18 cellular contexts compared by ENCODE assay signal in genomic region chr17:62825182-62825581, GRCh38. TPM values are rescaled to one million over a fixed set of nuclear protein-coding genes. Genes with fewer than 3 reads are reported as not detected.
DNase-seq lines count a peak whose midpoint lies in the region; ATAC-seq, FAIRE-seq and TF ChIP-seq lines count a peak whose summit lies in the region.
"Had no signal": no experiment of that assay in that cellular context is flagged by ENCODE, and none has a peak within 500 bp of the region (broad histone marks: within the 10 kb centered on the region; RNA-seq: fewer than 3 reads in every experiment).

No MANE protein-coding gene starts in this region.

- 92% methylated on average over 3 of the region's 3 CpGs for WGBS in esophagus muscularis mucosa
- WGBS in HepG2 (ENCODE audit: low lambda C conversion rate), result 29% methylated on average over 3 of the region's 3 CpGs

- H3K36me3 ChIP-seq in ES-I3 (ENCODE audit: insufficient read depth, low read length), result no peaks in the 10 kb centered on the region
- H3K36me3 ChIP-seq in esophagus muscularis mucosa, result no peaks in the 10 kb centered on the region
- H3K36me3 ChIP-seq in neuron (ENCODE audit: insufficient read depth, low read length), result no peaks in the 10 kb centered on the region
- H3K36me3 ChIP-seq in Peyer's patch, result no peaks in the 10 kb centered on the region
- H3K36me3 ChIP-seq in HepG2 (replicated peaks in 1 of 2; ENCODE audit: control insufficient read depth in 1 of 2, insufficient read depth in 2 of 2, low read length in 2 of 2), result no peaks in the 10 kb centered on the region
- H3K36me3 ChIP-seq: right atrium auricular region, upper lobe of left lung had no signal

- DNase-seq in RWPE1 (ENCODE audit: low spot score) (no peak), esophagus muscularis mucosa (ENCODE audit: extremely low spot score) (peak; percentile 50), NCI-H1930 (lab: John Stamatoyannopoulos, UW) (no peak), Peyer's patch (no peak), GM19238 (ENCODE audit: insufficient read length, low spot score) (no peak), HepG2 (ENCODE audit: low spot score) (no peak)
- DNase-seq: activated CD4-positive, alpha-beta T cell treated with anti-CD3 and anti-CD28 coated beads for 36 hours; CD4-positive, alpha-beta memory T cell; dorsolateral prefrontal cortex; NCI-H1048; NCI-H524 treated with DMSO at 0.1 percent for 48 hours; upper lobe of left lung had no signal

- H3K79me2 ChIP-seq in HepG2 (ENCODE audit: insufficient read depth, low read length), result no peaks in the 10 kb centered on the region

- no peak for FAIRE-seq in HepG2 (lab: Jason Lieb, UNC)

- H3K9me3 ChIP-seq in ES-I3 (ENCODE audit: control insufficient read depth, insufficient read depth, low read length) (no peaks in the 10 kb centered on the region), esophagus muscularis mucosa (no peaks in the 10 kb centered on the region), neuron (ENCODE audit: low read length) (no peaks in the 10 kb centered on the region), Peyer's patch (no peaks in the 10 kb centered on the region), HepG2 (ENCODE audit: low read length) (no peaks in the 10 kb centered on the region)
- H3K9me3 ChIP-seq: right atrium auricular region, upper lobe of left lung had no signal

- no peaks in the 10 kb centered on the region for H4K20me1 ChIP-seq in HepG2 (ENCODE audit: insufficient read depth, low read length)

- intact Hi-C loops in esophagus muscularis mucosa (cut with DNase I) (no loop called here), HepG2 (cut with micrococcal nuclease; ENCODE audit: unreplicated experiment) (no loop called here)

- POLR2A ChIA-PET in RWPE1 (lab: Yijun Ruan, JAX; ENCODE audit: low non-redundant PET), result interaction anchor here (0.6 kb wide), 1 partner anchor 70 kb away, joined by 3 read pairs; no protein-coding TSS in a partner anchor
- POLR2A ChIA-PET in HepG2 (lab: Yijun Ruan, JAX), result no interaction called here

- no TSS peak for BruUV-seq in HepG2 (replicated peaks; lab: Mats Ljungman, UMichigan)

- TF ChIP-seq POLR2A in esophagus muscularis mucosa (IDR thresholded peaks at IDR 0.05; ENCODE audit: low read depth) (no peak), Peyer's patch (IDR thresholded peaks at IDR 0.05) (no peak), HepG2 (IDR thresholded peaks at IDR 0.05; ENCODE audit: insufficient read depth in 1 of 2, low read depth in 2 of 2, low read length in 2 of 2) (no peak)

- H3K9ac ChIP-seq in ES-I3 (ENCODE audit: low read depth, low read length) (peak overlapping the region; percentile 35), HepG2 (ENCODE audit: insufficient read depth, low read depth, low read length) (no peak overlapping the region)
- H3K9ac ChIP-seq: KMS-11 had no signal

- no peaks in the 10 kb centered on the region for H3K27me3 ChIP-seq in esophagus muscularis mucosa
- no peaks in the 10 kb centered on the region for H3K27me3 ChIP-seq in neuron (ENCODE audit: insufficient read depth, low read length)
- H3K27me3 ChIP-seq in Peyer's patch, result no peaks in the 10 kb centered on the region
- peaks cover 0 to 11% of the 10 kb centered on the region in 2 experiments; a peak in 1 of 5 replicates for H3K27me3 ChIP-seq in HepG2 (ENCODE audit: control insufficient read depth in 1 of 2, insufficient read depth in 2 of 2, low read length in 2 of 2)
- H3K27me3 ChIP-seq: dorsolateral prefrontal cortex, right atrium auricular region, upper lobe of left lung had no signal

- H2AFZ ChIP-seq in neuron (ENCODE audit: low read depth, low read length), result peak overlapping the region; percentile 46
- no peak overlapping the region for H2AFZ ChIP-seq in HepG2 (ENCODE audit: low read length)

- H3K4me3 ChIP-seq in esophagus muscularis mucosa (no peak overlapping the region), neuron (ENCODE audit: low read length) (no peak overlapping the region), Peyer's patch (no peak overlapping the region), HepG2 (replicated peaks in 1 of 3; ENCODE audit: insufficient read depth in 1 of 3, low read depth in 2 of 3, low read length in 3 of 3) (no peak overlapping the region)
- H3K4me3 ChIP-seq: dorsolateral prefrontal cortex, right atrium auricular region, upper lobe of left lung had no signal

- H3K4me1 ChIP-seq in ES-I3 (ENCODE audit: insufficient read depth, low read length), result peaks cover 29% of the 10 kb centered on the region
- peaks cover under 1 to 7% (median 2%) of the 10 kb centered on the region in 4 donors for H3K4me1 ChIP-seq in esophagus muscularis mucosa
- H3K4me1 ChIP-seq in neuron (ENCODE audit: insufficient read depth, low read length), result peaks cover 28% of the 10 kb centered on the region
- no peaks in the 10 kb centered on the region for H3K4me1 ChIP-seq in Peyer's patch
- H3K4me1 ChIP-seq in HepG2 (ENCODE audit: insufficient read depth, low read length), result peaks cover 12% of the 10 kb centered on the region

- in situ Hi-C loops in HepG2 (cut with HindIII; ENCODE audit: extremely low pct_ligation_motif_present, low pct_unique_long_range_greater_than_20kb), result no loop called here

- H3K27ac ChIP-seq in RWPE1, result peak overlapping the region; percentile 95
- H3K27ac ChIP-seq in esophagus muscularis mucosa (replicated peaks in 1 of 4), result no peak overlapping the region
- H3K27ac ChIP-seq in Peyer's patch, result no peak overlapping the region
- H3K27ac ChIP-seq in HepG2 (ENCODE audit: extremely low read length, insufficient read depth, low read length), result no peak overlapping the region
- H3K27ac ChIP-seq: dorsolateral prefrontal cortex, HL-60, KMS-11, right atrium auricular region, upper lobe of left lung had no signal

- no peak for TF ChIP-seq EP300 in esophagus muscularis mucosa (IDR thresholded peaks at IDR 0.05)
- no peak for TF ChIP-seq EP300 in HepG2 (IDR thresholded peaks at IDR 0.05; ENCODE audit: low read depth in 2 of 2, low read length in 2 of 2)
- no peak for TF ChIP-seq EP300 in HepG2 (CRISPR knock-in tag; IDR thresholded peaks at IDR 0.05; ENCODE audit: borderline replicate concordance)

- ATAC-seq in HepG2, result no peak
- ATAC-seq: activated CD4-positive, alpha-beta T cell treated with anti-CD3 and anti-CD28 coated beads for 36 hours had no signal

- no peak for TF ChIP-seq RAD21 in HepG2 (CRISPR knock-in tag; IDR thresholded peaks at IDR 0.05)

- H3K4me2 ChIP-seq in HepG2 (ENCODE audit: low read depth, low read length), result no peak overlapping the region
- H3K4me2 ChIP-seq: KMS-11 had no signal

- TF ChIP-seq CTCF in RWPE1 (conservative IDR thresholded peaks at IDR 0.05; ENCODE audit: low read depth), result no peak
- no peak for TF ChIP-seq CTCF in esophagus muscularis mucosa (IDR thresholded peaks at IDR 0.05)
- no peak for TF ChIP-seq CTCF in Peyer's patch (IDR thresholded peaks at IDR 0.05)
- TF ChIP-seq CTCF in HepG2 (CRISPR knock-in tag; IDR thresholded peaks at IDR 0.05), result no peak

- CTCF ChIA-PET in RWPE1 (lab: Yijun Ruan, JAX) (interaction anchor here (0.7 to 0.8 kb wide), 2 partner anchors 144 to 522 kb away, joined by 6 read pairs; no protein-coding TSS in a partner anchor), HepG2 (lab: Yijun Ruan, JAX; ENCODE audit: low intra/inter-chr PET ratio, low total read pairs) (no interaction called here)

TF ChIP-seq in HepG2, 621 proteins besides CTCF, POLR2A, EP300 and RAD21:
- TF ChIP-seq ZNF816 (CRISPR knock-in tag; IDR thresholded peaks at IDR 0.05; ENCODE audit: borderline replicate concordance) (no peak), NR3C1 (CRISPR knock-in tag; IDR thresholded peaks at IDR 0.05) (no peak), CEBPB (IDR thresholded peaks at IDR 0.05; ENCODE audit: borderline replicate concordance, low read depth, low read length) (no peak), ZFYVE20 (CRISPR knock-in tag; IDR thresholded peaks at IDR 0.05; ENCODE audit: borderline replicate concordance, low read depth) (no peak)

RNA-seq across cellular contexts. Expression of gene MARCHF10, which starts 17.1 kb away (rescaled TPM):
- total RNA-seq in esophagus muscularis mucosa, result under 1 TPM in 3 of 4 donors, not detected in 1; 0.33 to 0.52 (median 0.42) TPM
- not detected for total RNA-seq in Peyer's patch
- total RNA-seq in HepG2 (2016; rRNA removed; fragmentation: Illumina TruSeq; extraction: Trizol), result not detected in 2 replicates
- not detected in 2 replicates for total RNA-seq in HepG2 (2016; cell fraction: cytosol; rRNA removed; fragmentation: Illumina TruSeq; extraction: Trizol; ENCODE audit: low read depth)
- not detected in 2 replicates for total RNA-seq in HepG2 (2016; cell fraction: insoluble cytoplasmic fraction; rRNA removed; fragmentation: Illumina TruSeq; extraction: Trizol)
- not detected in 2 replicates for total RNA-seq in HepG2 (2016; cell fraction: membrane; rRNA removed; fragmentation: Illumina TruSeq; extraction: Trizol)
- total RNA-seq in HepG2 (2016; cell fraction: nucleus; rRNA removed; fragmentation: Illumina TruSeq; extraction: Trizol), result not detected in 2 replicates
- polyA plus RNA-seq in HepG2 (2011; rRNA removed), result not detected in 2 replicates
- polyA plus RNA-seq in HepG2 (2011; cell fraction: cytosol; rRNA removed), result not detected in 2 replicates
- not detected in 2 replicates for polyA plus RNA-seq in HepG2 (2011; cell fraction: nucleus; rRNA removed)
- polyA plus RNA-seq in HepG2 (2012), result not detected in 2 replicates
- polyA plus RNA-seq in HepG2 (2016; cell fraction: cytosol; fragmentation: Illumina TruSeq; extraction: Trizol; ENCODE audit: low read depth), result not detected in 2 replicates
- not detected in 2 replicates for polyA plus RNA-seq in HepG2 (2016; cell fraction: insoluble cytoplasmic fraction; fragmentation: Illumina TruSeq; extraction: Trizol; ENCODE audit: low read depth)
- polyA plus RNA-seq in HepG2 (2016; cell fraction: membrane; fragmentation: Illumina TruSeq; extraction: Trizol; ENCODE audit: low read depth), result not detected in 2 replicates
- not detected in 2 replicates for polyA plus RNA-seq in HepG2 (2016; cell fraction: nucleus; fragmentation: Illumina TruSeq; extraction: Trizol; ENCODE audit: insufficient read depth, low read depth)
- 0.19 TPM in 1 of 2 replicates, not detected in the other for polyA minus RNA-seq in HepG2 (2011; rRNA and poly(A)+ RNA removed; ENCODE audit: low replicate concordance)
- polyA minus RNA-seq in HepG2 (2011; cell fraction: cytosol; rRNA and poly(A)+ RNA removed), result not detected in 2 replicates
- polyA minus RNA-seq in HepG2 (2011; cell fraction: nucleus; rRNA and poly(A)+ RNA removed), result not detected in 2 replicates
- total RNA-seq: activated CD4-positive, alpha-beta T cell treated with anti-CD3 and anti-CD28 coated beads for 36 hours; H4; right atrium auricular region had no signal
